Comparison of ENCODE assay signal across 1 cellular context in the genomic region with DNA sequence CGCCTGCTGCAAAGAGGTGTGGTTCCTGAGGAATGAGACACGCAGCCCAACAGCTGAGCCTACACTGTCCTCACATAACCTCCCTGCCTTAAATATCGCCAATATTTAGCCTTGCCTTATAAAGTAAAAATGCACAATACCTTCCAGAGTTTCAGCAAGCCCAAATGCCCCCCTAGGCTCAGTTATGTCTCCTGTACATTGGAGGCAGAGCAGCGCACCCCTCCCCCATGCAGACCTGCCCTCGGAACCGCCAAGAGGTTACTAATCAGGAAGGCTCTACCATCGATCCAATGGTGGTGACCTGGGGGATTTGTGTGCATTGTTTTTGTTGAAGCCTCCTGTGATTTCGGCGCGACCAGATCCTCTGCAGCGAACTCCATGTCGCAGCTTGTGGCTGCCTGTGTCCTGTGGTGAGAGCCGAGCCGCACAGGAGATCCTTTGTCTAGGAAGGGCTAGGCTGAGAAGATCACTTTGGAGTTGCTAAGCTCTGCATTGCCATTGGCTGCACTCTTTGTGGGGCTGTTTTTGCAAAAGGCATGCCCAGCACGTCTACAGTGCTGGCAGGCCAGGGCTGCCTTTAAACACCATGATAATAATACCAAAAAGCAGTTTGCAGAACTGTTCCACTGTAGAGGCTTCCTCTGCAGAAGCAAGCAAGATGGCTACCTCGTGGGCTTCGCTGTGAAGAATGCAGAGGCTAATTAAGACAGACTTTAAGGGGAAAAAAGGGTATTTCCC.
A peak's percentile ranks its signal among the peaks of the same experiment; 100 is the strongest.
TF ChIP-seq lines count a peak whose summit lies in the region.

No MANE protein-coding gene starts in this region.

TF ChIP-seq in GM23338, 12 proteins besides CTCF, POLR2A, EP300 and RAD21 (continued from another document):
- TF ChIP-seq, protein P1, sequence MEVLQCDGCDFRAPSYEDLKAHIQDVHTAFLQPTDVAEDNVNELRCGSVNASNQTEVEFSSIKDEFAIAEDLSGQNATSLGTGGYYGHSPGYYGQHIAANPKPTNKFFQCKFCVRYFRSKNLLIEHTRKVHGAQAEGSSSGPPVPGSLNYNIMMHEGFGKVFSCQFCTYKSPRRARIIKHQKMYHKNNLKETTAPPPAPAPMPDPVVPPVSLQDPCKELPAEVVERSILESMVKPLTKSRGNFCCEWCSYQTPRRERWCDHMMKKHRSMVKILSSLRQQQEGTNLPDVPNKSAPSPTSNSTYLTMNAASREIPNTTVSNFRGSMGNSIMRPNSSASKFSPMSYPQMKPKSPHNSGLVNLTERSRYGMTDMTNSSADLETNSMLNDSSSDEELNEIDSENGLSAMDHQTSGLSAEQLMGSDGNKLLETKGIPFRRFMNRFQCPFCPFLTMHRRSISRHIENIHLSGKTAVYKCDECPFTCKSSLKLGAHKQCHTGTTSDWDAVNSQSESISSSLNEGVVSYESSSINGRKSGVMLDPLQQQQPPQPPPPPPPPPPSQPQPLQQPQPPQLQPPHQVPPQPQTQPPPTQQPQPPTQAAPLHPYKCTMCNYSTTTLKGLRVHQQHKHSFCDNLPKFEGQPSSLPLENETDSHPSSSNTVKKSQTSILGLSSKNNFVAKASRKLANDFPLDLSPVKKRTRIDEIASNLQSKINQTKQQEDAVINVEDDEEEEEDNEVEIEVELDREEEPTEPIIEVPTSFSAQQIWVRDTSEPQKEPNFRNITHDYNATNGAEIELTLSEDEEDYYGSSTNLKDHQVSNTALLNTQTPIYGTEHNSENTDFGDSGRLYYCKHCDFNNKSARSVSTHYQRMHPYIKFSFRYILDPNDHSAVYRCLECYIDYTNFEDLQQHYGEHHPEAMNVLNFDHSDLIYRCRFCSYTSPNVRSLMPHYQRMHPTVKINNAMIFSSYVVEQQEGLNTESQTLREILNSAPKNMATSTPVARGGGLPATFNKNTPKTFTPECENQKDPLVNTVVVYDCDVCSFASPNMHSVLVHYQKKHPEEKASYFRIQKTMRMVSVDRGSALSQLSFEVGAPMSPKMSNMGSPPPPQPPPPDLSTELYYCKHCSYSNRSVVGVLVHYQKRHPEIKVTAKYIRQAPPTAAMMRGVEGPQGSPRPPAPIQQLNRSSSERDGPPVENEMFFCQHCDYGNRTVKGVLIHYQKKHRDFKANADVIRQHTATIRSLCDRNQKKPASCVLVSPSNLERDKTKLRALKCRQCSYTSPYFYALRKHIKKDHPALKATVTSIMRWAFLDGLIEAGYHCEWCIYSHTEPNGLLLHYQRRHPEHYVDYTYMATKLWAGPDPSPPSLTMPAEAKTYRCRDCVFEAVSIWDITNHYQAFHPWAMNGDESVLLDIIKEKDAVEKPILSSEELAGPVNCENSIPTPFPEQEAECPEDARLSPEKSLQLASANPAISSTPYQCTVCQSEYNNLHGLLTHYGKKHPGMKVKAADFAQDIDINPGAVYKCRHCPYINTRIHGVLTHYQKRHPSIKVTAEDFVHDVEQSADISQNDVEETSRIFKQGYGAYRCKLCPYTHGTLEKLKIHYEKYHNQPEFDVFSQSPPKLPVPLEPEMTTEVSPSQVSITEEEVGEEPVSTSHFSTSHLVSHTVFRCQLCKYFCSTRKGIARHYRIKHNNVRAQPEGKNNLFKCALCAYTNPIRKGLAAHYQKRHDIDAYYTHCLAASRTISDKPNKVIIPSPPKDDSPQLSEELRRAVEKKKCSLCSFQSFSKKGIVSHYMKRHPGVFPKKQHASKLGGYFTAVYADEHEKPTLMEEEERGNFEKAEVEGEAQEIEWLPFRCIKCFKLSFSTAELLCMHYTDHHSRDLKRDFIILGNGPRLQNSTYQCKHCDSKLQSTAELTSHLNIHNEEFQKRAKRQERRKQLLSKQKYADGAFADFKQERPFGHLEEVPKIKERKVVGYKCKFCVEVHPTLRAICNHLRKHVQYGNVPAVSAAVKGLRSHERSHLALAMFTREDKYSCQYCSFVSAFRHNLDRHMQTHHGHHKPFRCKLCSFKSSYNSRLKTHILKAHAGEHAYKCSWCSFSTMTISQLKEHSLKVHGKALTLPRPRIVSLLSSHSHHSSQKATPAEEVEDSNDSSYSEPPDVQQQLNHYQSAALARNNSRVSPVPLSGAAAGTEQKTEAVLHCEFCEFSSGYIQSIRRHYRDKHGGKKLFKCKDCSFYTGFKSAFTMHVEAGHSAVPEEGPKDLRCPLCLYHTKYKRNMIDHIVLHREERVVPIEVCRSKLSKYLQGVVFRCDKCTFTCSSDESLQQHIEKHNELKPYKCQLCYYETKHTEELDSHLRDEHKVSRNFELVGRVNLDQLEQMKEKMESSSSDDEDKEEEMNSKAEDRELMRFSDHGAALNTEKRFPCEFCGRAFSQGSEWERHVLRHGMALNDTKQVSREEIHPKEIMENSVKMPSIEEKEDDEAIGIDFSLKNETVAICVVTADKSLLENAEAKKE (CRISPR knock-in tag; IDR thresholded peaks at IDR 0.05), result 0 out of 2 replicates have a peak, but pooled peaks have one; percentile 16
